1 cellular context compared by ENCODE assay signal in the genomic region with DNA sequence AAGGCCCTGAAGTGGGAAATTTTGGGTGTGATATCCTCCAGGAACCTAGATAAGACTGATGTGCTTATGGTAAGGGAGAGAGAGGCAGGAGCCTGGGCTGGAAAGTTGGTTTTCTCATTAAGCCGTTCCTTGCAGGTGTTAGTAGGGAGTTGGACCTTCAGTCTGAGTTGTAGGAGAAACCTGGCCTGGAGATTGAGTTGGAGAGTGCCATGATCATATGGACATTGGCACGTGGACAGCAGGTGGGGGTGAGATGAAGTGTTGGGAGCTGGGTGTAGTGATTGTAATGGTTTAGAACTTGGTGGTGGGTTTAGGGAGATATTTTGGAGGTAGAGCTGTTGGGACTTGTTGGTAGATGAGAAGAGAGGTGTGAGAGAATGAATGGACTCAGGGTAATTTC.
TF ChIP-seq lines count a peak whose summit lies in the region.

No MANE protein-coding gene starts in this region.

TF ChIP-seq in HepG2, 621 proteins besides CTCF, POLR2A, EP300 and RAD21:
- TF ChIP-seq CREB1 (IDR thresholded peaks at IDR 0.05): no peak
- no peak for TF ChIP-seq CREB1 (CRISPR knock-in tag; IDR thresholded peaks at IDR 0.05)
- no peak for TF ChIP-seq GTF2F1 (IDR thresholded peaks at IDR 0.05; ENCODE audit: low read length)
- TF ChIP-seq ZNF33B (CRISPR knock-in tag; IDR thresholded peaks at IDR 0.05): no peak
- TF ChIP-seq ZMYM3 (CRISPR knock-in tag; IDR thresholded peaks at IDR 0.05): no peak
- TF ChIP-seq ATF7 (IDR thresholded peaks at IDR 0.05): no peak
- TF ChIP-seq ATF7 (CRISPR knock-in tag; IDR thresholded peaks at IDR 0.05): no peak
- no peak for TF ChIP-seq ZNF761 (CRISPR knock-in tag; conservative IDR thresholded peaks at IDR 0.05)
- no peak for TF ChIP-seq SP2 (CRISPR knock-in tag; IDR thresholded peaks at IDR 0.05)
- TF ChIP-seq, protein P1, sequence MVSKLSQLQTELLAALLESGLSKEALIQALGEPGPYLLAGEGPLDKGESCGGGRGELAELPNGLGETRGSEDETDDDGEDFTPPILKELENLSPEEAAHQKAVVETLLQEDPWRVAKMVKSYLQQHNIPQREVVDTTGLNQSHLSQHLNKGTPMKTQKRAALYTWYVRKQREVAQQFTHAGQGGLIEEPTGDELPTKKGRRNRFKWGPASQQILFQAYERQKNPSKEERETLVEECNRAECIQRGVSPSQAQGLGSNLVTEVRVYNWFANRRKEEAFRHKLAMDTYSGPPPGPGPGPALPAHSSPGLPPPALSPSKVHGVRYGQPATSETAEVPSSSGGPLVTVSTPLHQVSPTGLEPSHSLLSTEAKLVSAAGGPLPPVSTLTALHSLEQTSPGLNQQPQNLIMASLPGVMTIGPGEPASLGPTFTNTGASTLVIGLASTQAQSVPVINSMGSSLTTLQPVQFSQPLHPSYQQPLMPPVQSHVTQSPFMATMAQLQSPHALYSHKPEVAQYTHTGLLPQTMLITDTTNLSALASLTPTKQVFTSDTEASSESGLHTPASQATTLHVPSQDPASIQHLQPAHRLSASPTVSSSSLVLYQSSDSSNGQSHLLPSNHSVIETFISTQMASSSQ (IDR thresholded peaks at IDR 0.05; ENCODE audit: low read depth): no peak
- TF ChIP-seq, protein P1 (CRISPR knock-in tag; IDR thresholded peaks at IDR 0.05; ENCODE audit: borderline replicate concordance): no peak
- no peak for TF ChIP-seq NCOA1 (CRISPR knock-in tag; IDR thresholded peaks at IDR 0.05)
- TF ChIP-seq, protein P2, sequence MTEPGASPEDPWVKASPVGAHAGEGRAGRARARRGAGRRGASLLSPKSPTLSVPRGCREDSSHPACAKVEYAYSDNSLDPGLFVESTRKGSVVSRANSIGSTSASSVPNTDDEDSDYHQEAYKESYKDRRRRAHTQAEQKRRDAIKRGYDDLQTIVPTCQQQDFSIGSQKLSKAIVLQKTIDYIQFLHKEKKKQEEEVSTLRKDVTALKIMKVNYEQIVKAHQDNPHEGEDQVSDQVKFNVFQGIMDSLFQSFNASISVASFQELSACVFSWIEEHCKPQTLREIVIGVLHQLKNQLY (CRISPR knock-in tag; IDR thresholded peaks at IDR 0.05): no peak
- TF ChIP-seq MEF2D (CRISPR knock-in tag; IDR thresholded peaks at IDR 0.05): no peak
- TF ChIP-seq PCBP2 (optimal IDR thresholded peaks at IDR 0.05; ENCODE audit: low read depth, low read length, poor library complexity, severe bottlenecking): no peak
- no peak for TF ChIP-seq KLF15 (CRISPR knock-in tag; IDR thresholded peaks at IDR 0.05; ENCODE audit: borderline replicate concordance)
- TF ChIP-seq ZNF251 (CRISPR knock-in tag; IDR thresholded peaks at IDR 0.05): no peak
- TF ChIP-seq NFYC (CRISPR knock-in tag; IDR thresholded peaks at IDR 0.05): no peak
- no peak for TF ChIP-seq ZNF768 (CRISPR knock-in tag; IDR thresholded peaks at IDR 0.05)
- TF ChIP-seq, protein P3, sequence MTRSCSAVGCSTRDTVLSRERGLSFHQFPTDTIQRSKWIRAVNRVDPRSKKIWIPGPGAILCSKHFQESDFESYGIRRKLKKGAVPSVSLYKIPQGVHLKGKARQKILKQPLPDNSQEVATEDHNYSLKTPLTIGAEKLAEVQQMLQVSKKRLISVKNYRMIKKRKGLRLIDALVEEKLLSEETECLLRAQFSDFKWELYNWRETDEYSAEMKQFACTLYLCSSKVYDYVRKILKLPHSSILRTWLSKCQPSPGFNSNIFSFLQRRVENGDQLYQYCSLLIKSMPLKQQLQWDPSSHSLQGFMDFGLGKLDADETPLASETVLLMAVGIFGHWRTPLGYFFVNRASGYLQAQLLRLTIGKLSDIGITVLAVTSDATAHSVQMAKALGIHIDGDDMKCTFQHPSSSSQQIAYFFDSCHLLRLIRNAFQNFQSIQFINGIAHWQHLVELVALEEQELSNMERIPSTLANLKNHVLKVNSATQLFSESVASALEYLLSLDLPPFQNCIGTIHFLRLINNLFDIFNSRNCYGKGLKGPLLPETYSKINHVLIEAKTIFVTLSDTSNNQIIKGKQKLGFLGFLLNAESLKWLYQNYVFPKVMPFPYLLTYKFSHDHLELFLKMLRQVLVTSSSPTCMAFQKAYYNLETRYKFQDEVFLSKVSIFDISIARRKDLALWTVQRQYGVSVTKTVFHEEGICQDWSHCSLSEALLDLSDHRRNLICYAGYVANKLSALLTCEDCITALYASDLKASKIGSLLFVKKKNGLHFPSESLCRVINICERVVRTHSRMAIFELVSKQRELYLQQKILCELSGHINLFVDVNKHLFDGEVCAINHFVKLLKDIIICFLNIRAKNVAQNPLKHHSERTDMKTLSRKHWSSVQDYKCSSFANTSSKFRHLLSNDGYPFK (CRISPR knock-in tag; IDR thresholded peaks at IDR 0.05; ENCODE audit: borderline replicate concordance): no peak
- no peak for TF ChIP-seq ZNF367 (CRISPR knock-in tag; IDR thresholded peaks at IDR 0.05; ENCODE audit: borderline replicate concordance)
